In the genomic region with DNA sequence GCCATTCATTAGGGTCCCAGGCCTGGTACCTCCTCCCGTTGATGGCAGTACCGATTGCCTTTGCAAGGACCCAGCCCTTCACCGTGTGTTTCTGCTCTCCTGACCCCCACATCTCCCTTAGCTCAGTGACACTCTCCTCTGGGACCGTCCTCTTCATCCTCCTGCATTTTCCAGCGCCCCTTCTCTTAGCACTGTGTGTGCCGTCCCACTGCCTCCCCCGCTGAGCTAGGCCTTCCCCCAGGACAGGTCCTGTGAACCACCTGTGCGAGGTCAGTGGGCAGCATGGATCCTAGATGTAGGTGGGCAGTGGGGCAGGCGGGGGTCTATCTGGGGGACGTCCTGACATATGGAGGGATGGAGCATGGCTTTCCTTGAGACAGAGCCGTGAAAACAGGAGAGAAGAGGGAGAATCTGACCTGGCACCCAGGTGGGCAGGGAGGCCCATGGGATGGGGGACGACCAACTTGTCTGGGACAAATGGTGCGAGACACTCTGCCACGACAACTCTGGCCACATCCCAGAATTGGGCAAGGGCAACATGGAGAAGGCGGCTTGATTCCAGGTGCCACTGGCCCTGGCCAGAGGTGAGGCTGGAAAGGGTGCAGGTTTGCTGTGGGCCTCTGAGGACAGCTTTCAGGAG, we compare ENCODE assay signal across 10 cellular contexts.
DNase-seq lines count a peak whose midpoint lies in the region; ATAC-seq, FAIRE-seq and TF ChIP-seq lines count a peak whose summit lies in the region.
"Had no signal": no experiment of that assay in that cellular context is flagged by ENCODE, and none has a peak within 500 bp of the region (broad histone marks: within the 10 kb centered on the region; RNA-seq: fewer than 3 reads in every experiment).

No MANE protein-coding gene starts in this region.

- intact Hi-C loops in MCF 10A (cut with micrococcal nuclease) = loop anchor here (2.0 kb wide), 1 partner anchor 89 kb away; a partner anchor contains a TSS
- intact Hi-C loops in gastrocnemius medialis (cut with DNase I; ENCODE audit: low total_unique reads) = loop anchor here (1.0 to 10.0 kb wide), 2 partner anchors 88 to 643 kb away; no protein-coding TSS in a partner anchor

- dilution Hi-C loops in keratinocyte (cut with MboI; ENCODE audit: extremely low pct_ligation_motif_present, low sequenced_read_pairs) = no loop called here

- H3K4me1 ChIP-seq in GM23248 (ENCODE audit: insufficient read depth) (peaks cover 13% of the 10 kb centered on the region), keratinocyte (ENCODE audit: control insufficient read depth, extremely low read depth, insufficient read depth, low read length) (peaks cover 47% of the 10 kb centered on the region), gastrocnemius medialis (peaks cover 44 to 51% of the 10 kb centered on the region in 2 donors)

- H3K27me3 ChIP-seq in GM23248 (replicated peaks; ENCODE audit: insufficient read depth) = no peaks in the 10 kb centered on the region
- no peaks in the 10 kb centered on the region for H3K27me3 ChIP-seq in keratinocyte (ENCODE audit: control insufficient read depth, extremely low read depth, insufficient read depth, low read length)
- no peaks in the 10 kb centered on the region for H3K27me3 ChIP-seq in gastrocnemius medialis

- H3K27ac ChIP-seq in GM23248 (peak overlapping the region; percentile 78), keratinocyte (ENCODE audit: control insufficient read depth, insufficient read depth, low read length) (peak overlapping the region; percentile 28), gastrocnemius medialis (peak overlapping the region; percentile 86 to 92 (median 90))

- no peaks in the 10 kb centered on the region for H3K9me3 Mint-ChIP-seq in MCF 10A (ENCODE audit: unreplicated experiment)

- in situ Hi-C loops in GM23248 (cut with MboI) (no loop called here), gastrocnemius medialis (cut with MboI; ENCODE audit: low sequenced_read_pairs in 4 of 4) (no loop called here)

- POLR2A ChIA-PET in MCF 10A (lab: Yijun Ruan, JAX) = interaction anchor here (1.7 to 2.1 kb wide), 2 partner anchors 17 to 90 kb away, joined by 9 to 12 read pairs; a partner anchor contains a TSS

- peak overlapping the region; percentile 63; the same call in 1 of the 2 replicates for H3K4me3 ChIP-seq in GM23248
- H3K4me3 ChIP-seq in keratinocyte (ENCODE audit: control insufficient read depth in 2 of 3, extremely low read depth in 1 of 3, insufficient read depth in 2 of 3, low read depth in 1 of 3, low read length in 3 of 3) = peak overlapping the region in 1 of 3 experiments; percentile 46
- H3K4me3 ChIP-seq in gastrocnemius medialis = peak overlapping the region in 3 of 4 donors; percentile 39 to 53 (median 53)

- H3K9me1 ChIP-seq in keratinocyte (ENCODE audit: control insufficient read depth, extremely low read depth, insufficient read depth, low read length) = no peaks in the 10 kb centered on the region

- H3K36me3 ChIP-seq in GM23248 (ENCODE audit: low read depth) = no peaks in the 10 kb centered on the region
- H3K36me3 ChIP-seq in keratinocyte (ENCODE audit: control insufficient read depth in 2 of 2, extremely low read depth in 1 of 2, insufficient read depth in 2 of 2, low read length in 2 of 2) = no peaks in the 10 kb centered on the region
- H3K36me3 ChIP-seq in gastrocnemius medialis = no peaks in the 10 kb centered on the region

- TF ChIP-seq CTCF in MCF 10A (IDR thresholded peaks at IDR 0.05; ENCODE audit: unreplicated experiment) = no peak
- no peak for TF ChIP-seq CTCF in keratinocyte (optimal IDR thresholded peaks at IDR 0.05 in 1 of 3, IDR thresholded peaks at IDR 0.05 in 1 of 3, conservative IDR thresholded peaks at IDR 0.05 in 1 of 3; ENCODE audit: extremely low read depth in 1 of 3, insufficient read depth in 2 of 3, low read length in 3 of 3)
- no peak for TF ChIP-seq CTCF in gastrocnemius medialis (IDR thresholded peaks at IDR 0.05 in 4 of 5, conservative IDR thresholded peaks at IDR 0.05 in 1 of 5)

- H3K79me2 ChIP-seq in GM23248 (ENCODE audit: insufficient read depth) (no peaks in the 10 kb centered on the region), keratinocyte (ENCODE audit: control insufficient read depth, insufficient read depth, low read length) (no peaks in the 10 kb centered on the region)

- H3K36me3 Mint-ChIP-seq in MCF 10A (ENCODE audit: insufficient read depth, unreplicated experiment) = no peaks in the 10 kb centered on the region

- no peaks in the 10 kb centered on the region for H3K9me2 ChIP-seq in GM23248 (ENCODE audit: insufficient read depth)

- CTCF ChIA-PET in MCF 10A (lab: Yijun Ruan, JAX) = interaction anchor here (0.7 to 1.2 kb wide), 2 partner anchors 17 to 24 kb away, joined by 3 to 4 read pairs; no protein-coding TSS in a partner anchor

- H2AFZ ChIP-seq in GM23248 (peak overlapping the region; percentile 80), keratinocyte (ENCODE audit: control insufficient read depth, low read length) (peak overlapping the region; percentile 49)

- H3F3A ChIP-seq in GM23248 (ENCODE audit: insufficient read depth) = peaks cover 25% of the 10 kb centered on the region

- peak overlapping the region; percentile 90 for H3K27ac Mint-ChIP-seq in MCF 10A (ENCODE audit: low read depth, unreplicated experiment)

- no peak for TF ChIP-seq POLR2A in gastrocnemius medialis (IDR thresholded peaks at IDR 0.05)

- H3K9me3 ChIP-seq in GM23248 (ENCODE audit: low read depth) = no peaks in the 10 kb centered on the region
- no peaks in the 10 kb centered on the region for H3K9me3 ChIP-seq in keratinocyte (ENCODE audit: control insufficient read depth, low read depth, low read length)
- H3K9me3 ChIP-seq in gastrocnemius medialis = no peaks in the 10 kb centered on the region

- no peaks in the 10 kb centered on the region for H3K27me3 Mint-ChIP-seq in MCF 10A (ENCODE audit: insufficient read depth, unreplicated experiment)

- peaks cover 58% of the 10 kb centered on the region for H3K4me1 Mint-ChIP-seq in MCF 10A (ENCODE audit: insufficient read depth, unreplicated experiment)

- 65 to 69% methylated on average over 15 of the region's 15 CpGs for WGBS in GM23248 (ENCODE audit: low coverage in 1 of 2, low lambda C conversion rate in 2 of 2, missing lambda C conversion rate in 2 of 2), 2 experiments

- H4K20me1 ChIP-seq in GM23248 (ENCODE audit: insufficient read depth) (no peaks in the 10 kb centered on the region), keratinocyte (ENCODE audit: control insufficient read depth, extremely low read depth, insufficient read depth, low read length) (no peaks in the 10 kb centered on the region)

- no peak for FAIRE-seq in keratinocyte (lab: Jason Lieb, UNC)

- DNase-seq in GM23248 = no peak
- no peak for DNase-seq in MCF 10A (ENCODE audit: unreplicated experiment)
- no peak for DNase-seq in keratinocyte (ENCODE audit: low read depth, low spot score)
- peak in 1 of 2 donors; percentile 40 for DNase-seq in gastrocnemius medialis
- DNase-seq in NCI-H2029 treated with DMSO at 0.1 percent for 48 hours (lab: John Stamatoyannopoulos, UW) = no peak
- DNase-seq in stimulated activated naive CD4-positive, alpha-beta T cell (lab: John Stamatoyannopoulos, UW) = no peak
- DNase-seq: activated CD8-positive, alpha-beta memory T cell treated with anti-CD3 and anti-CD28 coated beads for 24 hours; SHP77 treated with DMSO at 0.1 percent for 48 hours had no signal

- BruUV-seq in MCF 10A (replicated peaks; lab: Mats Ljungman, UMichigan) = no TSS peak

- H3K4me3 Mint-ChIP-seq in MCF 10A (ENCODE audit: unreplicated experiment) = peak overlapping the region; percentile 71

- H3K4me2 ChIP-seq in GM23248 (ENCODE audit: unreplicated experiment) (peak overlapping the region; percentile 61), keratinocyte (ENCODE audit: control insufficient read depth, extremely low read depth, insufficient read depth, low read depth, low read length) (peak overlapping the region; percentile 67)

- ATAC-seq in gastrocnemius medialis (no peak), GM18861 (IDR thresholded peaks at IDR 0.05; ENCODE audit: unreplicated experiment) (no peak), GM21360 (IDR thresholded peaks at IDR 0.05; ENCODE audit: unreplicated experiment) (no peak)

- H3K9ac ChIP-seq in GM23248 = peak overlapping the region; percentile 76
- H3K9ac ChIP-seq in keratinocyte (ENCODE audit: control insufficient read depth, extremely low read depth, insufficient read depth, low read length) = peak overlapping the region; percentile 63

Comparison
In these comparisons a context has a peak if more than half of its experiments do, and no peak if none do; other contexts are left out.
1. H3K27ac ChIP-seq: peak in every context shown above with its lines; median percentile 90 in gastrocnemius medialis; 78 in GM23248; 28 in keratinocyte.